ENCODE assay signal across 1 cellular context in the genomic region with DNA sequence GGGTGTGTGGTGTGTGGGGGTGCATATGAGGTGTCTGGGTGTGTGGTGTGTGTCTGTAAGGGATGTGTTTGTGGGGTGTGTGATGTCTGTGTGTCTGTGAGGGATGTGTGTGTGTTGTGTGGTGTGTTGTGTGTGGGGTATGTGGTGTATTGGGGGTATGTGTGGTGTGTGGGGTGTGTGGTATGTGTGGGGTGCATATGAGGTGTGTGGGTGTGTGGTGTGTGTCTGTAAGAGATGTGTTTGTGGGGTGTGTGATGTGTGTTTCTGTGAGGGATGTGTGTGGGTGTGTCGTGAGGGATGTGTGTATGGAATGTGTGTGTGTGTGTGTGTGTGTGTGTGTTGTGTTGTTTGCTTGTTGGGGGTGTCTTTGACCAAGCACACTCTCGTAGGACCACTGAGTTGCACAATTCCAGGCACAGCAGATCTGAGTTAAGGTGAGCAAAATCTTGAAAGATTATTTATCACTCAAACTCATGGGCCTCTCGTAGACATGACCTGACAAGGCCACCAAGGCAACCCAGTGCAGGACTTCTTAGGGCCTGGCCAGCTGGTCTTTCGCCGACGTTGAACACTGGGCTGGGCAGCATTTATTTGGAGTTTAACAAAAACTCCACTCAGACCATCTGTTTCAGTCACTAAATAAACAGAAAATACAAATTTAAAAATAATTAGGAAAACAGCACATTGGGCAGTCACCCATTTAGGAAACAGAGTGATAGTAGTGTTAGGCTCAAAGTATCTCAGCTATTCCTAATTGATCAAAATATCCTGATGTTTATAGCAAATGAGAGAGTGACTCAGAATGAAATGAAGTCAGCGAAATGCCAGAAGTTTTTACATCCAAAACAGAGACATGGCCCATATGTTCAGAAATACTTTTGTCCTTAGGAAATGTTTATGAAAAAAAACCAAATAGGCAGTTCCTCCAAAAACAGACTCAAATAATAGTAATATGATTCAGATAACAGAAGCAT.
TF ChIP-seq lines count a peak whose summit lies in the region.

No MANE protein-coding gene starts in this region.

TF ChIP-seq in WTC11, 78 proteins besides CTCF, POLR2A, EP300 and RAD21 (continued from another document):
- TF ChIP-seq CDX4 (CRISPR knock-in tag; IDR thresholded peaks at IDR 0.05; ENCODE audit: borderline replicate concordance) (no peak), ZNF232 (CRISPR knock-in tag; IDR thresholded peaks at IDR 0.05) (no peak), ZNF317 (CRISPR knock-in tag; IDR thresholded peaks at IDR 0.05; ENCODE audit: borderline replicate concordance, low read depth) (no peak), PRRX2 (CRISPR knock-in tag; IDR thresholded peaks at IDR 0.05) (no peak)
